ENCODE assay signal across 2 cellular contexts in genomic region chr3:52205727-52206372, GRCh38.
TF ChIP-seq lines count a peak whose summit lies in the region.

No MANE protein-coding gene starts in this region.

TF ChIP-seq in HepG2, 621 proteins besides CTCF, POLR2A, EP300 and RAD21:
- TF ChIP-seq SALL1 (CRISPR knock-in tag; IDR thresholded peaks at IDR 0.05) = no peak
- peak; percentile 73 for TF ChIP-seq MAFF (IDR thresholded peaks at IDR 0.05; ENCODE audit: low read depth, low read length)
- peak; percentile 76 to 79 for TF ChIP-seq MAFK (conservative IDR thresholded peaks at IDR 0.05 in 1 of 2, IDR thresholded peaks at IDR 0.05 in 1 of 2; ENCODE audit: low read length in 2 of 2)

TF ChIP-seq in SK-N-SH, 30 proteins besides CTCF, POLR2A, EP300 and RAD21:
- TF ChIP-seq MEF2A (IDR thresholded peaks at IDR 0.05; ENCODE audit: borderline replicate concordance, low read depth) (no peak), RXRA (IDR thresholded peaks at IDR 0.05; ENCODE audit: borderline replicate concordance, low read depth) (no peak), REST (IDR thresholded peaks at IDR 0.05; ENCODE audit: low read depth, low read length) (no peak), MAX (IDR thresholded peaks at IDR 0.05; ENCODE audit: low read depth) (no peak), POLR2AphosphoS5 (IDR thresholded peaks at IDR 0.05; ENCODE audit: low read depth, low read length) (no peak), TEAD4 (IDR thresholded peaks at IDR 0.05; ENCODE audit: borderline replicate concordance, insufficient read depth) (no peak), JUND (IDR thresholded peaks at IDR 0.05) (no peak), ELF1 (IDR thresholded peaks at IDR 0.05) (no peak)
